In genomic region chr9:91192379-91192775, GRCh38 we compare ENCODE assay signal across 8 cellular contexts.
DNase-seq lines count a peak whose midpoint lies in the region; ATAC-seq and TF ChIP-seq lines count a peak whose summit lies in the region.

No MANE protein-coding gene starts in this region.

- peaks cover 54% of the 10 kb centered on the region for H3K4me1 ChIP-seq in lower lobe of right lung

- H3K27me3 ChIP-seq in lower lobe of right lung (ENCODE audit: low read depth): no peaks in the 10 kb centered on the region

- ATAC-seq in HG03159 (IDR thresholded peaks at IDR 0.05; ENCODE audit: unreplicated experiment): peak; percentile 19
- no peak for ATAC-seq in activated naive CD8-positive, alpha-beta T cell treated with anti-CD3 and anti-CD28 coated beads, Interleukin-2, amount 10 ng/mL, durations not matched to agents 7 days and 5 days (ENCODE audit: low read depth)
- no peak for ATAC-seq in lower lobe of right lung

- peaks cover 3% of the 10 kb centered on the region for H3K9me3 ChIP-seq in lower lobe of right lung

- TF ChIP-seq CTCF in lower lobe of right lung (IDR thresholded peaks at IDR 0.05) (no peak), GM13976 (IDR thresholded peaks at IDR 0.05; ENCODE audit: borderline replicate concordance, control extremely low read depth, extremely low read depth, insufficient read depth, missing control alignments) (no peak)

- H3K27me3 Mint-ChIP-seq in activated naive CD8-positive, alpha-beta T cell treated with anti-CD3 and anti-CD28 coated beads, Interleukin-2, amount 10 ng/mL, durations not matched to agents 7 days and 5 days: no peaks in the 10 kb centered on the region

- DNase-seq in A172 (ENCODE audit: low spot score) (peak; percentile 19), lower lobe of right lung (no peak), ureter (ENCODE audit: low spot score) (peak; percentile 37), AG08395 (ENCODE audit: low spot score) (no peak), HUDEP-2 (lab: John Stamatoyannopoulos, UW; ENCODE audit: unreplicated experiment in 76 of 76) (no peak), GM13976 (ENCODE audit: low spot score) (no peak)
- DNase-seq in activated naive CD8-positive, alpha-beta T cell treated with anti-CD3 and anti-CD28 coated beads, Interleukin-2, amount 10 ng/mL, durations not matched to agents 7 days and 5 days: no peak

- peak overlapping the region; percentile 54 for H3K4me3 ChIP-seq in lower lobe of right lung

- H3K27ac ChIP-seq in lower lobe of right lung: peak overlapping the region; percentile 99

- H3K27ac Mint-ChIP-seq in activated naive CD8-positive, alpha-beta T cell treated with anti-CD3 and anti-CD28 coated beads, Interleukin-2, amount 10 ng/mL, durations not matched to agents 7 days and 5 days: peak overlapping the region; percentile 74

- H3K9me3 Mint-ChIP-seq in activated naive CD8-positive, alpha-beta T cell treated with anti-CD3 and anti-CD28 coated beads, Interleukin-2, amount 10 ng/mL, durations not matched to agents 7 days and 5 days: peaks cover 13% of the 10 kb centered on the region

- intact Hi-C loops in lower lobe of right lung (cut with DNase I): loop anchor here (10.0 kb wide), 1 partner anchor 232 kb away; the partner anchor contains the start of gene NFIL3

- peaks cover 24% of the 10 kb centered on the region for H3K36me3 Mint-ChIP-seq in activated naive CD8-positive, alpha-beta T cell treated with anti-CD3 and anti-CD28 coated beads, Interleukin-2, amount 10 ng/mL, durations not matched to agents 7 days and 5 days

- peaks cover 52% of the 10 kb centered on the region for H3K4me1 Mint-ChIP-seq in activated naive CD8-positive, alpha-beta T cell treated with anti-CD3 and anti-CD28 coated beads, Interleukin-2, amount 10 ng/mL, durations not matched to agents 7 days and 5 days

- in situ Hi-C loops in GM13976 (cut with MboI; ENCODE audit: low sequenced_read_pairs, unreplicated experiment): no loop called here

- no peaks in the 10 kb centered on the region for H3K36me3 ChIP-seq in lower lobe of right lung

- POLR2A ChIA-PET in activated naive CD8-positive, alpha-beta T cell treated with anti-CD3 and anti-CD28 coated beads, Interleukin-2, amount 10 ng/mL, durations not matched to agents 7 days and 5 days (lab: Charles Lee): interaction anchor here (0.5 to 2.5 kb wide), 14 partner anchors 8 to 522 kb away, joined by 3 to 13 read pairs (median 4); partner anchors contain the start of gene NFIL3

- peak overlapping the region; percentile 60 for H3K4me3 Mint-ChIP-seq in activated naive CD8-positive, alpha-beta T cell treated with anti-CD3 and anti-CD28 coated beads, Interleukin-2, amount 10 ng/mL, durations not matched to agents 7 days and 5 days

Comparison
In these comparisons a context has a peak if more than half of its experiments do, and no peak if none do; other contexts are left out.
1. DNase-seq: peak in A172 (single experiment) and ureter (single experiment); none in activated naive CD8-positive, alpha-beta T cell treated with anti-CD3 and anti-CD28 coated beads, Interleukin-2, amount 10 ng/mL, durations not matched to agents 7 days and 5 days (single experiment), lower lobe of right lung (single experiment), AG08395 (single experiment), HUDEP-2 (0 of 76) and GM13976 (single experiment).